ENCODE assay signal across 10 cellular contexts in genomic region chr9:124008307-124008854, GRCh38. TPM values are rescaled to one million over a fixed set of nuclear protein-coding genes. Genes with fewer than 3 reads are reported as not detected.
DNase-seq lines count a peak whose midpoint lies in the region; ATAC-seq lines count a peak whose summit lies in the region.
"Had no signal": no experiment of that assay in that cellular context is flagged by ENCODE, and none has a peak within 500 bp of the region (broad histone marks: within the 10 kb centered on the region; RNA-seq: fewer than 3 reads in every experiment).

No MANE protein-coding gene starts in this region.

- DNase-seq in right cardiac atrium (no peak), left ventricle myocardium superior (no peak), NT2/D1 (ENCODE audit: low read depth, low spot score) (no peak), NCI-H2107 treated with DMSO at 0.1 percent for 48 hours (lab: John Stamatoyannopoulos, UW; ENCODE audit: unreplicated experiment) (no peak)
- DNase-seq: effector CD4-positive, alpha-beta T cell had no signal

- peaks cover 8% of the 10 kb centered on the region for H3K4me1 ChIP-seq in right cardiac atrium (ENCODE audit: control insufficient read depth, insufficient read depth, low read length)
- peaks cover 11% of the 10 kb centered on the region for H3K4me1 ChIP-seq in NT2/D1 (ENCODE audit: insufficient read depth, insufficient read length)

- H3K4me3 ChIP-seq in right cardiac atrium (ENCODE audit: low read length) (peak overlapping the region; percentile 11), NT2/D1 (ENCODE audit: insufficient read length, low read depth) (peak overlapping the region; percentile 33), iPS-11a (ENCODE audit: low read depth, low read length) (peak overlapping the region; percentile 18)

- H3K27me3 ChIP-seq in right cardiac atrium (ENCODE audit: control insufficient read depth, insufficient read depth), result no peaks in the 10 kb centered on the region
- H3K27me3 ChIP-seq in NT2/D1 (ENCODE audit: insufficient read depth, insufficient read length), result peaks cover 97% of the 10 kb centered on the region

- H3K36me3 ChIP-seq in NT2/D1 (ENCODE audit: insufficient read depth, insufficient read length, low read length), result no peaks in the 10 kb centered on the region
- H3K36me3 ChIP-seq: neutrophil had no signal

- WGBS in right cardiac atrium, result 3% methylated on average over 49 of the region's 49 CpGs

- H3K9ac ChIP-seq in NT2/D1 (ENCODE audit: insufficient read length, low read depth), result peak overlapping the region; percentile 16

- H3K27ac ChIP-seq in right cardiac atrium (ENCODE audit: low read length), result no peak overlapping the region
- H3K27ac ChIP-seq: neutrophil had no signal

- H3K9me3 ChIP-seq in right cardiac atrium (ENCODE audit: control insufficient read depth, low read length), result no peaks in the 10 kb centered on the region
- no peaks in the 10 kb centered on the region for H3K9me3 ChIP-seq in NT2/D1 (ENCODE audit: insufficient read depth, low read length)
- H3K9me3 ChIP-seq: neutrophil had no signal

- ATAC-seq in right cardiac atrium (no peak), left ventricle myocardium superior (no peak), HG02970 (IDR thresholded peaks at IDR 0.05; ENCODE audit: low FRiP score, unreplicated experiment) (no peak), HG02623 (IDR thresholded peaks at IDR 0.05; ENCODE audit: unreplicated experiment) (no peak), GM21447 (IDR thresholded peaks at IDR 0.05; ENCODE audit: unreplicated experiment) (no peak)

- intact Hi-C loops in right cardiac atrium (cut with DNase I) (no loop called here), left ventricle myocardium superior (cut with micrococcal nuclease) (no loop called here)

RNA-seq across cellular contexts. Expression of gene LHX2, which starts 3.2 kb away (rescaled TPM):
- total RNA-seq in right cardiac atrium (under 1 TPM in 1 of 4 donors, not detected in 3; 0.17 TPM), left ventricle myocardium superior (not detected)
- polyA plus RNA-seq in right cardiac atrium, result 0.07 TPM
